10 cellular contexts compared by ENCODE assay signal in genomic region chr19:7596191-7596937, GRCh38. TPM values are rescaled to one million over a fixed set of nuclear protein-coding genes. Genes with fewer than 3 reads are reported as not detected.
DNase-seq lines count a peak whose midpoint lies in the region; ATAC-seq, FAIRE-seq and TF ChIP-seq lines count a peak whose summit lies in the region.
"Had no signal": no experiment of that assay in that cellular context is flagged by ENCODE, and none has a peak within 500 bp of the region (broad histone marks: within the 10 kb centered on the region; RNA-seq: fewer than 3 reads in every experiment).

No MANE protein-coding gene starts in this region.

- intact Hi-C loops in left cardiac atrium (cut with DNase I) (no loop called here), lower leg skin (cut with DNase I; ENCODE audit: low total_unique reads) (no loop called here)

- TF ChIP-seq POLR2A in lower leg skin (IDR thresholded peaks at IDR 0.05) = no peak

- TF ChIP-seq CTCF in right atrium auricular region (IDR thresholded peaks at IDR 0.05) (no peak), lower leg skin (IDR thresholded peaks at IDR 0.05) (no peak)

- H3K9me3 ChIP-seq in right atrium auricular region = no peaks in the 10 kb centered on the region
- H3K9me3 ChIP-seq: gastrocnemius medialis had no signal

- H3K4me1 ChIP-seq in right atrium auricular region = peaks cover 0 to 4% of the 10 kb centered on the region in 2 donors
- H3K4me1 ChIP-seq: gastrocnemius medialis had no signal

- no peak for FAIRE-seq in GM19239 (lab: Jason Lieb, UNC)
- FAIRE-seq: G401.6 had no signal

- H3K36me3 Mint-ChIP-seq in activated naive CD8-positive, alpha-beta T cell = no peaks in the 10 kb centered on the region

- H3K27ac Mint-ChIP-seq in activated naive CD8-positive, alpha-beta T cell = no peak overlapping the region

- peaks cover 10% of the 10 kb centered on the region for H3K27me3 Mint-ChIP-seq in activated naive CD8-positive, alpha-beta T cell

- H3K4me1 Mint-ChIP-seq in activated naive CD8-positive, alpha-beta T cell (ENCODE audit: low read depth) = peaks cover 6% of the 10 kb centered on the region

- ATAC-seq in left cardiac atrium (no peak), HG03378 (IDR thresholded peaks at IDR 0.05; ENCODE audit: unreplicated experiment) (no peak)
- ATAC-seq: gastrocnemius medialis had no signal

- H3K4me3 ChIP-seq in right atrium auricular region (peak overlapping the region; percentile 19 to 43), lower leg skin (ENCODE audit: low read depth, poor library complexity, severe bottlenecking) (peak overlapping the region; percentile 20)
- H3K4me3 ChIP-seq: gastrocnemius medialis had no signal

- no peaks in the 10 kb centered on the region for H3K27me3 ChIP-seq in right atrium auricular region

- H3K36me3 ChIP-seq in right atrium auricular region = no peaks in the 10 kb centered on the region
- H3K36me3 ChIP-seq: gastrocnemius medialis had no signal

- H3K9me3 Mint-ChIP-seq in activated naive CD8-positive, alpha-beta T cell (ENCODE audit: low read depth) = no peaks in the 10 kb centered on the region

- whole genome bisulfite sequencing in lower leg skin, 2 donors = 3 to 5% methylated on average over 39 to 46 of the region's 72 CpGs

- no peak for DNase-seq in right atrium auricular region (ENCODE audit: low spot score)
- DNase-seq in left cardiac atrium = no peak
- no peak for DNase-seq in lower leg skin (ENCODE audit: low spot score in 2 of 2)
- DNase-seq in H4 (ENCODE audit: low spot score) = no peak
- DNase-seq in GM19239 (ENCODE audit: insufficient read length, low spot score) = no peak
- DNase-seq in NCI-H2171 (lab: John Stamatoyannopoulos, UW) = no peak
- DNase-seq: gastrocnemius medialis had no signal

- no peak overlapping the region for H3K27ac ChIP-seq in right atrium auricular region
- H3K27ac ChIP-seq: gastrocnemius medialis had no signal

- peak overlapping the region; percentile 66 for H3K4me3 Mint-ChIP-seq in activated naive CD8-positive, alpha-beta T cell

RNA-seq across cellular contexts. Expression of gene CAMSAP3, which starts 0.7 kb away (rescaled TPM):
- total RNA-seq in right atrium auricular region = under 1 TPM; 0.26 to 0.55 TPM
- 1 to 10 TPM in 1 of 2 donors, under 1 TPM in 1; 0.73 to 2.0 TPM for total RNA-seq in left cardiac atrium
- total RNA-seq in lower leg skin = 100 to 1,000 TPM in 3 of 4 donors, 10 to 100 TPM in 1; 75.3 to 174 (median 110) TPM
- total RNA-seq in H4 (2014; rRNA removed; shearing (Covaris generic)) = 0.31 and 0.43 TPM in 2 replicates

RNA-seq across cellular contexts. Expression of gene XAB2, which starts 33.0 kb away (rescaled TPM):
- total RNA-seq in right atrium auricular region = 10 to 100 TPM; 21.5 to 25.9 TPM
- total RNA-seq in left cardiac atrium = 10 to 100 TPM; 18.1 to 24.1 TPM
- total RNA-seq in lower leg skin = 10 to 100 TPM; 55.9 to 99.1 (median 67.7) TPM
- total RNA-seq in H4 (2014; rRNA removed; shearing (Covaris generic)) = 25.0 and 26.7 TPM in 2 replicates

RNA-seq across cellular contexts. Expression of gene PET100, which starts 33.2 kb away (rescaled TPM):
- total RNA-seq in right atrium auricular region = 10 to 100 TPM; 12.0 to 23.1 TPM
- 100 to 1,000 TPM; 150 to 152 TPM for total RNA-seq in left cardiac atrium
- 100 to 1,000 TPM in 1 of 4 donors, 10 to 100 TPM in 2, 1 to 10 TPM in 1; 9.0 to 267 (median 19.1) TPM for total RNA-seq in lower leg skin
- total RNA-seq in H4 (2014; rRNA removed; shearing (Covaris generic)) = 65.7 and 67.1 TPM in 2 replicates

RNA-seq across cellular contexts. Expression of gene PCP2, which starts 37.2 kb away (rescaled TPM):
- not detected for total RNA-seq in right atrium auricular region
- total RNA-seq in left cardiac atrium = not detected
- 1 to 10 TPM in 3 of 4 donors, not detected in 1; 1.1 to 6.5 (median 4.2) TPM for total RNA-seq in lower leg skin
- not detected in 2 replicates for total RNA-seq in H4 (2014; rRNA removed; shearing (Covaris generic))
- total RNA-seq: gastrocnemius medialis had no signal

RNA-seq across cellular contexts. Expression of gene STXBP2, which starts 40.5 kb away (rescaled TPM):
- total RNA-seq in right atrium auricular region (10 to 100 TPM in 1 of 2 donors, 1 to 10 TPM in 1; 6.4 to 14.9 TPM), left cardiac atrium (10 to 100 TPM; 13.5 to 18.2 TPM), lower leg skin (100 to 1,000 TPM in 1 of 4 donors, 10 to 100 TPM in 3; 43.8 to 109 (median 69.9) TPM)
- total RNA-seq in H4 (2014; rRNA removed; shearing (Covaris generic)) = 2.5 and 3.1 TPM in 2 replicates

Comparison
In these comparisons a context has a peak if more than half of its experiments do, and no peak if none do; other contexts are left out.
1. RNA of gene CAMSAP3, which starts 0.7 kb away (total RNA-seq): 75.3 to 174 TPM in lower leg skin; 0.73 to 2.0 TPM in left cardiac atrium, 0.26 to 0.55 TPM in right atrium auricular region and 0.31 to 0.43 TPM in H4; every median in the first group is over 10 times any median in the second.